ENCODE assay signal across 19 cellular contexts in genomic region chr17:11487469-11487868, GRCh38.
"Had no signal": no experiment of that assay in that cellular context is flagged by ENCODE, and none has a peak within 500 bp of the region (broad histone marks: within the 10 kb centered on the region; RNA-seq: fewer than 3 reads in every experiment).

No MANE protein-coding gene starts in this region.

- ATAC-seq: heart left ventricle; lower lobe of right lung; naive thymus-derived CD4-positive, alpha-beta T cell; right cardiac atrium; stimulated activated naive CD8-positive, alpha-beta T cell treated with anti-CD3 and anti-CD28 coated beads, Interleukin-15, Interleukin-2, amounts not matched to agents 100 U/mL and 50 U/mL, for 24 hours had no signal

- H3K36me3 ChIP-seq: heart left ventricle, left ventricle myocardium inferior, lower lobe of right lung, ovary, suprapubic skin, thyroid gland had no signal

- H3K36me3 Mint-ChIP-seq: memory B cell; naive thymus-derived CD4-positive, alpha-beta T cell; type B pancreatic cell had no signal

- H3K9me3 Mint-ChIP-seq: nephron progenitor cell, type B pancreatic cell had no signal

- H3K4me1 Mint-ChIP-seq: memory B cell; naive thymus-derived CD4-positive, alpha-beta T cell had no signal

- H3K27me3 Mint-ChIP-seq: dendritic cell treated with granulocyte-macrophage colony-stimulating factor and Interleukin-4, amounts not matched to agents 40 ng/mL and 50 ng/mL, for 4 days; memory B cell; naive thymus-derived CD4-positive, alpha-beta T cell had no signal

- H3K27ac ChIP-seq: heart left ventricle, left ventricle myocardium inferior, lower lobe of right lung, ovary, suprapubic skin, thyroid gland had no signal

- H3K4me3 ChIP-seq: heart left ventricle, left ventricle myocardium inferior, lower lobe of right lung, ovary, suprapubic skin, thyroid gland had no signal

- H3K4me3 Mint-ChIP-seq: dendritic cell treated with granulocyte-macrophage colony-stimulating factor and Interleukin-4, amounts not matched to agents 40 ng/mL and 50 ng/mL, for 4 days; memory B cell; naive thymus-derived CD4-positive, alpha-beta T cell; nephron progenitor cell; type B pancreatic cell had no signal

- DNase-seq: cerebellar nuclear complex; effector CD4-positive, alpha-beta T cell; heart left ventricle; hippocampal formation; kidney glomerular epithelial cell; left ventricle myocardium inferior; lower lobe of right lung; naive thymus-derived CD4-positive, alpha-beta T cell; nephron progenitor cell; ovary; right cardiac atrium; small intestine; stimulated activated CD4-positive, alpha-beta T cell treated with anti-CD3 and anti-CD28 coated beads, Interleukin-2, amount 100 ng/mL, for 48 hours; stimulated activated naive CD8-positive, alpha-beta T cell treated with anti-CD3 and anti-CD28 coated beads, Interleukin-15, Interleukin-2, amounts not matched to agents 100 U/mL and 50 U/mL, for 24 hours; thyroid gland had no signal

- H3K4me1 ChIP-seq: heart left ventricle, left ventricle myocardium inferior, lower lobe of right lung, thyroid gland had no signal

- H3K9me3 ChIP-seq: heart left ventricle, left ventricle myocardium inferior, lower lobe of right lung, ovary, suprapubic skin, thyroid gland had no signal

- H3K27ac Mint-ChIP-seq: dendritic cell treated with granulocyte-macrophage colony-stimulating factor and Interleukin-4, amounts not matched to agents 40 ng/mL and 50 ng/mL, for 4 days; memory B cell; naive thymus-derived CD4-positive, alpha-beta T cell; nephron progenitor cell; type B pancreatic cell had no signal

- H3K27me3 ChIP-seq: ovary, suprapubic skin, thyroid gland had no signal
